13 cellular contexts compared by ENCODE assay signal in the genomic region with DNA sequence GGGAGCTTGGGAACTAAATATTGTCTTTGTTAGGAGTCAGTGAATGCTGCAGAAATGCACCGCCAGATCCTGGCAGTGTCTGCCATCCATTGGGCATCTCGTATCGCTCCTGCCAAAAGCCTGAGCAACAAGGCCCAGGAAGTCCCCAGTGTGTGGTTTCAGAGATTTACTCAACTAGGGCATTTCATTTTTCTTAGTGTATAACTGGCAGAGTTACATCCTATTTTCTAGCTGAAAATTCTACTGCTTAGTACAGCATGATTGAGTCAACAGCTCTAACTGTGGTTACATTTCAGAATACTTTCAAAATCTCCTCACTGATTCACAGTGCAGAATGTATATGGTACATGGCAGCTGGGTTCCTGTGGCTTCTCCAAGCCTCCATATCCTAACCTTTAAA.
A peak's percentile ranks its signal among the peaks of the same experiment; 100 is the strongest.
DNase-seq lines count a peak whose midpoint lies in the region; ATAC-seq and TF ChIP-seq lines count a peak whose summit lies in the region.
"Had no signal": no experiment of that assay in that cellular context is flagged by ENCODE, and none has a peak within 500 bp of the region (broad histone marks: within the 10 kb centered on the region; RNA-seq: fewer than 3 reads in every experiment).

No MANE protein-coding gene starts in this region.

- no peak overlapping the region for H3K4ac ChIP-seq in IMR-90 (ENCODE audit: low read depth, low read length)

- H3K79me2 ChIP-seq in osteoblast (ENCODE audit: insufficient read depth, low read length), result no peaks in the 10 kb centered on the region
- H3K79me2 ChIP-seq: hepatocyte had no signal

- dilution Hi-C loops in IMR-90 (cut with HindIII; ENCODE audit: low sequenced_read_pairs, unreplicated experiment), result no loop called here

- TF ChIP-seq CTCF in IMR-90 (conservative IDR thresholded peaks at IDR 0.05; ENCODE audit: low read depth, low read length) (no peak), osteoblast (IDR thresholded peaks at IDR 0.05; ENCODE audit: extremely low read depth, low read depth, low read length) (no peak)

- intact Hi-C loops in IMR-90 (cut with micrococcal nuclease), result no loop called here

- H3K9me1 ChIP-seq in IMR-90 (ENCODE audit: insufficient read depth, low read length), result no peaks in the 10 kb centered on the region

- BruUV-seq in IMR-90 (replicated peaks; lab: Mats Ljungman, UMichigan), result no TSS peak

- no CpG with 5 or more reads among the region's 3 CpGs for WGBS in IMR-90 (ENCODE audit: extremely low coverage in 2 of 2, insufficient read length in 1 of 2), 2 experiments

- no peak overlapping the region for H3K18ac ChIP-seq in IMR-90 (ENCODE audit: low read depth, low read length)

- H4K8ac ChIP-seq in IMR-90 (ENCODE audit: low read depth in 2 of 2, low read length in 2 of 2), result no peak overlapping the region; a peak in 1 of 4 replicates

- ATAC-seq in IMR-90 (ENCODE audit: low read depth), result peak; percentile 94
- ATAC-seq in GM19328 (IDR thresholded peaks at IDR 0.05; ENCODE audit: unreplicated experiment), result no peak
- no peak for ATAC-seq in HG03159 (IDR thresholded peaks at IDR 0.05; ENCODE audit: unreplicated experiment)
- ATAC-seq: K562 had no signal

- no peak overlapping the region for H3K56ac ChIP-seq in IMR-90 (ENCODE audit: extremely low read depth, insufficient read depth, low read length)

- no peak overlapping the region for H3K14ac ChIP-seq in IMR-90 (replicated peaks; ENCODE audit: low read depth, low read length)

- no peak overlapping the region; the same call in 1 of the 2 replicates for H3K4me2 ChIP-seq in IMR-90 (ENCODE audit: low read depth, low read length)
- peak overlapping the region; percentile 46 for H3K4me2 ChIP-seq in osteoblast (ENCODE audit: insufficient read depth, low read length)

- no peak overlapping the region for H2BK15ac ChIP-seq in IMR-90 (ENCODE audit: low read depth, low read length)

- no peak for TF ChIP-seq RAD21 in IMR-90 (IDR thresholded peaks at IDR 0.05; ENCODE audit: low read length)

- in situ Hi-C loops in IMR-90 (cut with MboI; ENCODE audit: low sequenced_read_pairs), result no loop called here

- no peak overlapping the region for H2BK120ac ChIP-seq in IMR-90 (ENCODE audit: low read depth, low read length)

- no peak overlapping the region for H2BK20ac ChIP-seq in IMR-90 (ENCODE audit: low read depth, low read length)

- H3K9me3 ChIP-seq in IMR-90 (ENCODE audit: control insufficient read depth, insufficient read depth, low read length) (no peaks in the 10 kb centered on the region), osteoblast (ENCODE audit: low read depth, low read length) (no peaks in the 10 kb centered on the region)

- no peaks in the 10 kb centered on the region for H4K20me1 ChIP-seq in IMR-90 (ENCODE audit: insufficient read depth, low read length)
- no peaks in the 10 kb centered on the region for H4K20me1 ChIP-seq in osteoblast (ENCODE audit: insufficient read depth, low read length)

- H4K91ac ChIP-seq in IMR-90 (ENCODE audit: insufficient read depth, low read depth, low read length), result no peak overlapping the region

- DNase-seq in EH (ENCODE audit: low read depth), result peak; percentile 29
- DNase-seq in IMR-90, result peak; percentile 86
- DNase-seq in dedifferentiated amniotic fluid mesenchymal stem cell (ENCODE audit: extremely low spot score), result peak; percentile 62
- peak; percentile 91 for DNase-seq in osteoblast (ENCODE audit: insufficient read length, low spot score, missing footprints)
- DNase-seq in mesenteric fat pad (ENCODE audit: low spot score), result no peak
- DNase-seq: activated naive CD4-positive, alpha-beta T cell treated with Interleukin-2 at 50 U/mL for 16 hours; C1 segment of cervical spinal cord; DMS79 had no signal

- CTCF ChIA-PET in IMR-90 (lab: Yijun Ruan, JAX), result no interaction called here

- peaks cover 7% of the 10 kb centered on the region for H3K4me1 ChIP-seq in IMR-90 (ENCODE audit: control insufficient read depth, insufficient read depth, low read length)
- H3K4me1 ChIP-seq in osteoblast (ENCODE audit: insufficient read depth, low read length), result peaks cover 24% of the 10 kb centered on the region

- H3K27ac ChIP-seq in IMR-90 (ENCODE audit: insufficient read depth, low read length) (peak overlapping the region; percentile 22; the same call in 1 of the 2 replicates), osteoblast (ENCODE audit: low read depth, low read length) (peak overlapping the region; percentile 47)
- H3K27ac ChIP-seq: hepatocyte, SK-N-MC had no signal

- H2AFZ ChIP-seq in IMR-90 (replicated peaks; ENCODE audit: low read length, poor library complexity) (no peak overlapping the region), osteoblast (ENCODE audit: low read length) (no peak overlapping the region)
- H2AFZ ChIP-seq: hepatocyte had no signal

- no peak overlapping the region for H4K5ac ChIP-seq in IMR-90 (ENCODE audit: low read depth, low read length)

- H2AK5ac ChIP-seq in IMR-90 (ENCODE audit: low read depth, low read length), result no peak overlapping the region

- H3K36me3 ChIP-seq in IMR-90 (ENCODE audit: control insufficient read depth, insufficient read depth, low read length) (no peaks in the 10 kb centered on the region), osteoblast (ENCODE audit: insufficient read depth, low read length) (no peaks in the 10 kb centered on the region)

- peaks cover 10% of the 10 kb centered on the region; the same call in 1 of the 2 replicates for H3K27me3 ChIP-seq in IMR-90 (ENCODE audit: control insufficient read depth, insufficient read depth, low read length)
- peaks cover 12% of the 10 kb centered on the region for H3K27me3 ChIP-seq in osteoblast (ENCODE audit: insufficient read depth, low read length)
- H3K27me3 ChIP-seq: hepatocyte had no signal

- no peak overlapping the region for H2AK9ac ChIP-seq in IMR-90 (replicated peaks; ENCODE audit: low read depth, low read length, poor library complexity)

- no peaks in the 10 kb centered on the region for H3K79me1 ChIP-seq in IMR-90 (ENCODE audit: low read depth in 1 of 2, low read length in 2 of 2)

- no peak overlapping the region for H3K4me3 ChIP-seq in IMR-90 (ENCODE audit: insufficient read depth, low read depth, low read length)
- H3K4me3 ChIP-seq in osteoblast (ENCODE audit: insufficient read depth, low read length), result no peak overlapping the region
- H3K4me3 ChIP-seq: hepatocyte, K562, SK-N-MC had no signal

- H3K23ac ChIP-seq in IMR-90 (ENCODE audit: low read depth, low read length), result no peak overlapping the region

- no peak overlapping the region for H3K9ac ChIP-seq in IMR-90 (ENCODE audit: low read depth, low read length)

- POLR2A ChIA-PET in IMR-90 (lab: Charles Lee; ENCODE audit: unreplicated experiment), result no interaction called here

- H2BK5ac ChIP-seq in IMR-90 (ENCODE audit: low read depth, low read length, poor library complexity, severe bottlenecking), result peak overlapping the region; percentile 49

- TF ChIP-seq POLR2A in IMR-90 (IDR thresholded peaks at IDR 0.05; ENCODE audit: low read depth, low read length), result no peak

TF ChIP-seq in IMR-90, 13 proteins besides CTCF, POLR2A, EP300 and RAD21:
- TF ChIP-seq CEBPB (IDR thresholded peaks at IDR 0.05; ENCODE audit: low read depth, low read length), result peak; percentile 19; the same call in 1 of the 2 replicates
- TF ChIP-seq, protein P1, sequence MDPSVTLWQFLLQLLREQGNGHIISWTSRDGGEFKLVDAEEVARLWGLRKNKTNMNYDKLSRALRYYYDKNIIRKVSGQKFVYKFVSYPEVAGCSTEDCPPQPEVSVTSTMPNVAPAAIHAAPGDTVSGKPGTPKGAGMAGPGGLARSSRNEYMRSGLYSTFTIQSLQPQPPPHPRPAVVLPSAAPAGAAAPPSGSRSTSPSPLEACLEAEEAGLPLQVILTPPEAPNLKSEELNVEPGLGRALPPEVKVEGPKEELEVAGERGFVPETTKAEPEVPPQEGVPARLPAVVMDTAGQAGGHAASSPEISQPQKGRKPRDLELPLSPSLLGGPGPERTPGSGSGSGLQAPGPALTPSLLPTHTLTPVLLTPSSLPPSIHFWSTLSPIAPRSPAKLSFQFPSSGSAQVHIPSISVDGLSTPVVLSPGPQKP (IDR thresholded peaks at IDR 0.05; ENCODE audit: borderline replicate concordance, low read depth, low read length), result no peak
- TF ChIP-seq RCOR1 (IDR thresholded peaks at IDR 0.05; ENCODE audit: insufficient replicate concordance, low read length), result no peak
